In the genomic region with DNA sequence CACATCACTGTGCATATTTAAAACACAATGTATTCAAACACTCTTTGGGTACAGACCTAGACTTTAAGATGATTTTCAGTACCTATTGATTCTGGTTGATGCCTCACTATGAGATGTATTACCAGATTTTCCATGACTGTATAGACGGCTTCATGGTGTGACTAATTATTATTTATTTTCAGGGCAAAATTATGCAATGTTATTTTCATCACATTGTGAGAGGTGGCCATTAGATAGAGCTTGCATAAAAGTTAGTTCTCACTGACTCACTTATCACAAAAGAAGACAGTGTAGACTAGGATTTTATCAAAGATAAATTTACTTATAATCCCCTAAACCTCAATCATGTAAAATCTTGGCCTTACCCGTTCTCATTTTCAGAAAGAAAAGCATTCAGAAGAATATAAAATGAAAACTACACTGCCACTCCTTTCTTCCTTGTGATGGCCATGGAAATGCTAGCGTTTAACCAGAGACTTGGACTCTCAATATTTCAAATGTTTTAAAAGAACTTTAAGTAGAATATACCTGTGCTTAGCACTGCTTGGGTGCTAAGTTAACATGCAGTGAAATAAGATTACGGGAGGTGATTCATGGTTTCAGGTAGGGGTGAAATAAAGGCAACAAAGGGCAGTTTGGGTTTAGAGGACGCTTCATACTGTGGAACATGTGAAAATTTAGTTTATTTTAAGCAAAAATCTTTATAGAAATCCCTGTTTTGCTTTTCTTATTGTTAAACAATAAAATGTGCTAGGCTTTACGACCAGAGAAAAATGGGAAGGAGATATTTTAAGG, we compare ENCODE assay signal across 1 cellular context.
TF ChIP-seq lines count a peak whose summit lies in the region.

No MANE protein-coding gene starts in this region.

TF ChIP-seq in WTC11, 78 proteins besides CTCF, POLR2A, EP300 and RAD21 (continued from another document):
- TF ChIP-seq, protein P1, sequence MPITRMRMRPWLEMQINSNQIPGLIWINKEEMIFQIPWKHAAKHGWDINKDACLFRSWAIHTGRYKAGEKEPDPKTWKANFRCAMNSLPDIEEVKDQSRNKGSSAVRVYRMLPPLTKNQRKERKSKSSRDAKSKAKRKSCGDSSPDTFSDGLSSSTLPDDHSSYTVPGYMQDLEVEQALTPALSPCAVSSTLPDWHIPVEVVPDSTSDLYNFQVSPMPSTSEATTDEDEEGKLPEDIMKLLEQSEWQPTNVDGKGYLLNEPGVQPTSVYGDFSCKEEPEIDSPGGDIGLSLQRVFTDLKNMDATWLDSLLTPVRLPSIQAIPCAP (CRISPR knock-in tag; IDR thresholded peaks at IDR 0.05), result no peak
